Comparison of ENCODE assay signal across 15 cellular contexts in genomic region chr5:32450952-32451351, GRCh38. TPM values are rescaled to one million over a fixed set of nuclear protein-coding genes. Genes with fewer than 3 reads are reported as not detected.
A peak's percentile ranks its signal among the peaks of the same experiment; 100 is the strongest.
DNase-seq lines count a peak whose midpoint lies in the region; ATAC-seq and TF ChIP-seq lines count a peak whose summit lies in the region.
"Had no signal": no experiment of that assay in that cellular context is flagged by ENCODE, and none has a peak within 500 bp of the region (broad histone marks: within the 10 kb centered on the region; RNA-seq: fewer than 3 reads in every experiment).

No MANE protein-coding gene starts in this region.

- POLR2A ChIA-PET in activated CD8-positive, alpha-beta T cell treated with anti-CD3 and anti-CD28 coated beads for 36 hours (lab: Charles Lee), result interaction anchor here (0.7 kb wide), 1 partner anchor 39 kb away, joined by 3 read pairs; no protein-coding TSS in a partner anchor
- POLR2A ChIA-PET in activated CD8-positive, alpha-beta T cell treated with anti-CD3 and anti-CD28 coated beads, Interleukin-2, amount 10 ng/mL, durations not matched to agents 7 days and 5 days (lab: Charles Lee), result no interaction called here

- TF ChIP-seq CTCF in activated CD8-positive, alpha-beta T cell treated with anti-CD3 and anti-CD28 coated beads for 36 hours (IDR thresholded peaks at IDR 0.05), result peak; percentile 8
- TF ChIP-seq CTCF in choroid plexus epithelial cell (conservative IDR thresholded peaks at IDR 0.05; ENCODE audit: low read depth, low read length), result peak; percentile 43
- peak; percentile 30 for TF ChIP-seq CTCF in retinal pigment epithelial cell (conservative IDR thresholded peaks at IDR 0.05; ENCODE audit: low read depth, low read length)
- TF ChIP-seq CTCF in Calu3 (IDR thresholded peaks at IDR 0.05; ENCODE audit: unreplicated experiment), result no peak

- H3K4me1 Mint-ChIP-seq in activated CD8-positive, alpha-beta T cell treated with anti-CD3 and anti-CD28 coated beads for 36 hours (ENCODE audit: low read depth), result no peaks in the 10 kb centered on the region
- no peaks in the 10 kb centered on the region for H3K4me1 Mint-ChIP-seq in activated CD8-positive, alpha-beta T cell treated with anti-CD3 and anti-CD28 coated beads, Interleukin-2, amount 10 ng/mL, durations not matched to agents 7 days and 5 days (ENCODE audit: low read depth)
- peaks cover 11% of the 10 kb centered on the region for H3K4me1 Mint-ChIP-seq in Calu3 (ENCODE audit: low read depth, unreplicated experiment)

- no peak overlapping the region for H3K4me3 Mint-ChIP-seq in activated CD8-positive, alpha-beta T cell treated with anti-CD3 and anti-CD28 coated beads for 36 hours
- H3K4me3 Mint-ChIP-seq in activated CD8-positive, alpha-beta T cell treated with anti-CD3 and anti-CD28 coated beads, Interleukin-2, amount 10 ng/mL, durations not matched to agents 7 days and 5 days, result no peak overlapping the region
- no peak overlapping the region for H3K4me3 Mint-ChIP-seq in Calu3 (ENCODE audit: low read depth, unreplicated experiment)
- H3K4me3 Mint-ChIP-seq: activated naive CD8-positive, alpha-beta T cell treated with anti-CD3 and anti-CD28 coated beads, Interleukin-2, amount 50 U/mL, for 24 hours had no signal

- peaks cover 3% of the 10 kb centered on the region for H3K27me3 Mint-ChIP-seq in activated CD8-positive, alpha-beta T cell treated with anti-CD3 and anti-CD28 coated beads for 36 hours
- peaks cover 9% of the 10 kb centered on the region for H3K27me3 Mint-ChIP-seq in activated CD8-positive, alpha-beta T cell treated with anti-CD3 and anti-CD28 coated beads, Interleukin-2, amount 10 ng/mL, durations not matched to agents 7 days and 5 days (ENCODE audit: low read depth)
- H3K27me3 Mint-ChIP-seq in Calu3 (ENCODE audit: unreplicated experiment), result peaks cover 8% of the 10 kb centered on the region
- H3K27me3 Mint-ChIP-seq: activated naive CD8-positive, alpha-beta T cell treated with anti-CD3 and anti-CD28 coated beads, Interleukin-2, amount 50 U/mL, for 24 hours had no signal

- no peak for ATAC-seq in activated CD8-positive, alpha-beta T cell treated with anti-CD3 and anti-CD28 coated beads for 36 hours
- ATAC-seq in activated CD8-positive, alpha-beta T cell treated with anti-CD3 and anti-CD28 coated beads, Interleukin-2, amount 10 ng/mL, durations not matched to agents 7 days and 5 days, result no peak
- no peak for ATAC-seq in GM18511 (IDR thresholded peaks at IDR 0.05; ENCODE audit: unreplicated experiment)
- ATAC-seq: activated naive CD8-positive, alpha-beta T cell treated with anti-CD3 and anti-CD28 coated beads, Interleukin-2, amount 50 U/mL, for 24 hours; left lung had no signal

- no TSS peak for BruUV-seq in Calu3 (replicated peaks; lab: Mats Ljungman, UMichigan)

- CTCF ChIA-PET in activated CD8-positive, alpha-beta T cell treated with anti-CD3 and anti-CD28 coated beads for 36 hours (lab: Charles Lee), result interaction anchor here (1.0 kb wide), 1 partner anchor 139 kb away, joined by 3 read pairs; no protein-coding TSS in a partner anchor
- CTCF ChIA-PET in activated CD8-positive, alpha-beta T cell treated with anti-CD3 and anti-CD28 coated beads, Interleukin-2, amount 10 ng/mL, durations not matched to agents 7 days and 5 days (lab: Charles Lee), result interaction anchor here (0.6 kb wide), 1 partner anchor 124 kb away, joined by 3 read pairs; no protein-coding TSS in a partner anchor
- CTCF ChIA-PET in Calu3 (lab: Charles Lee), result no interaction called here

- H3K36me3 Mint-ChIP-seq in activated CD8-positive, alpha-beta T cell treated with anti-CD3 and anti-CD28 coated beads for 36 hours (ENCODE audit: low read depth), result no peaks in the 10 kb centered on the region
- H3K36me3 Mint-ChIP-seq in activated CD8-positive, alpha-beta T cell treated with anti-CD3 and anti-CD28 coated beads, Interleukin-2, amount 10 ng/mL, durations not matched to agents 7 days and 5 days (ENCODE audit: low read depth), result no peaks in the 10 kb centered on the region
- H3K36me3 Mint-ChIP-seq in Calu3 (ENCODE audit: insufficient read depth, unreplicated experiment), result peaks cover 1% of the 10 kb centered on the region

- intact Hi-C loops in activated CD8-positive, alpha-beta T cell treated with anti-CD3 and anti-CD28 coated beads for 36 hours (cut with micrococcal nuclease), result no loop called here
- intact Hi-C loops in Calu3 (cut with micrococcal nuclease; ENCODE audit: unreplicated experiment), result no loop called here

- no peaks in the 10 kb centered on the region for H3K9me3 Mint-ChIP-seq in activated CD8-positive, alpha-beta T cell treated with anti-CD3 and anti-CD28 coated beads for 36 hours
- H3K9me3 Mint-ChIP-seq in activated CD8-positive, alpha-beta T cell treated with anti-CD3 and anti-CD28 coated beads, Interleukin-2, amount 10 ng/mL, durations not matched to agents 7 days and 5 days (ENCODE audit: insufficient read depth), result no peaks in the 10 kb centered on the region
- peaks cover 3% of the 10 kb centered on the region for H3K9me3 Mint-ChIP-seq in Calu3 (ENCODE audit: low read depth, unreplicated experiment)
- H3K9me3 Mint-ChIP-seq: activated naive CD8-positive, alpha-beta T cell treated with anti-CD3 and anti-CD28 coated beads, Interleukin-2, amount 50 U/mL, for 24 hours had no signal

- no peak overlapping the region for H3K4me3 ChIP-seq in choroid plexus epithelial cell (ENCODE audit: low read depth, low read length)
- H3K4me3 ChIP-seq in retinal pigment epithelial cell (ENCODE audit: low read length), result no peak overlapping the region
- H3K4me3 ChIP-seq: left lung, spleen, vagina had no signal

- DNase-seq in activated CD8-positive, alpha-beta T cell treated with anti-CD3 and anti-CD28 coated beads for 36 hours, result no peak
- DNase-seq in activated CD8-positive, alpha-beta T cell treated with anti-CD3 and anti-CD28 coated beads, Interleukin-2, amount 10 ng/mL, durations not matched to agents 7 days and 5 days, result no peak
- DNase-seq in NCI-H69 (lab: John Stamatoyannopoulos, UW), result peak; percentile 27
- DNase-seq in choroid plexus epithelial cell (ENCODE audit: low read depth), result no peak
- no peak for DNase-seq in retinal pigment epithelial cell (ENCODE audit: low read depth)
- DNase-seq in stimulated activated CD4-positive, alpha-beta T cell treated with anti-CD3 and anti-CD28 coated beads, Interleukin-15, amount 100 ng/mL, for 24 hours, result no peak
- no peak for DNase-seq in Calu3
- DNase-seq: activated naive CD8-positive, alpha-beta T cell treated with anti-CD3 and anti-CD28 coated beads, Interleukin-2, amount 50 U/mL, for 24 hours; left lung; NCI-H1694 treated with DMSO at 0.1 percent for 48 hours; nucleus accumbens; spleen; T-helper 9 cell had no signal

- no peak overlapping the region for H3K27ac Mint-ChIP-seq in activated CD8-positive, alpha-beta T cell treated with anti-CD3 and anti-CD28 coated beads for 36 hours
- H3K27ac Mint-ChIP-seq in activated CD8-positive, alpha-beta T cell treated with anti-CD3 and anti-CD28 coated beads, Interleukin-2, amount 10 ng/mL, durations not matched to agents 7 days and 5 days, result no peak overlapping the region
- no peak overlapping the region for H3K27ac Mint-ChIP-seq in Calu3 (ENCODE audit: unreplicated experiment)
- H3K27ac Mint-ChIP-seq: activated naive CD8-positive, alpha-beta T cell treated with anti-CD3 and anti-CD28 coated beads, Interleukin-2, amount 50 U/mL, for 24 hours had no signal

RNA-seq across cellular contexts. Expression of gene ZFR, which starts 6.4 kb away (rescaled TPM):
- 10 to 100 TPM; 56.8 to 59.2 TPM for total RNA-seq in activated CD8-positive, alpha-beta T cell treated with anti-CD3 and anti-CD28 coated beads for 36 hours
- 10 to 100 TPM; 46.3 to 48.7 TPM for total RNA-seq in activated CD8-positive, alpha-beta T cell treated with anti-CD3 and anti-CD28 coated beads, Interleukin-2, amount 10 ng/mL, durations not matched to agents 7 days and 5 days
- 61.1 and 63.4 TPM in 2 replicates for total RNA-seq in Calu3 (2022)
